7 cellular contexts compared by ENCODE assay signal in genomic region chr2:19891971-19892370, GRCh38. TPM values are rescaled to one million over a fixed set of nuclear protein-coding genes. Genes with fewer than 3 reads are reported as not detected.
DNase-seq lines count a peak whose midpoint lies in the region; ATAC-seq and TF ChIP-seq lines count a peak whose summit lies in the region.
"Not testable (repeated sequence)": the region's sequence is repeated elsewhere in the genome, so short reads cannot be mapped to it uniquely, and the experiment has no call there.

No MANE protein-coding gene starts in this region.

- not testable (repeated sequence) for H3K4me3 ChIP-seq in GM12864 (ENCODE audit: low read depth, low read length)

- not testable (repeated sequence) for TF ChIP-seq POLR2A in erythroblast (IDR thresholded peaks at IDR 0.05; ENCODE audit: low read length)

- peak; percentile 51 for DNase-seq in GM12864 (ENCODE audit: low read depth)
- DNase-seq in KBM-7: peak; percentile 94
- DNase-seq in NOMO-1 (lab: John Stamatoyannopoulos, UW; ENCODE audit: unreplicated experiment in 2 of 2): peak; percentile 86 to 90
- DNase-seq in T-helper 17 cell; activated T-cell treated with anti-CD3 and anti-CD28 coated beads, Interleukin-2, amount 50 U/mL, for 24 hours; natural killer cell treated with Interleukin-12 subunit alpha and Interleukin-12 subunit beta and Interleukin-15 and Interleukin-18, amount 100 ng/mL, for 72 hours (ENCODE audit: low spot score): not testable (repeated sequence)
- peak; percentile 9 to 11 for DNase-seq in erythroblast (lab: John Stamatoyannopoulos, UW)

- TF ChIP-seq CTCF in GM12864 (IDR thresholded peaks at IDR 0.05; ENCODE audit: low read depth, low read length, missing control alignments): not testable (repeated sequence)

- not testable (repeated sequence) for H3K9me3 Mint-ChIP-seq in activated T-cell treated with anti-CD3 and anti-CD28 coated beads, Interleukin-2, amount 50 U/mL, for 24 hours; natural killer cell treated with Interleukin-12 subunit alpha and Interleukin-12 subunit beta and Interleukin-15 and Interleukin-18, amount 100 ng/mL, for 72 hours

- H3K27me3 Mint-ChIP-seq in T-helper 17 cell; activated T-cell treated with anti-CD3 and anti-CD28 coated beads, Interleukin-2, amount 50 U/mL, for 24 hours; natural killer cell treated with Interleukin-12 subunit alpha and Interleukin-12 subunit beta and Interleukin-15 and Interleukin-18, amount 100 ng/mL, for 72 hours: not testable (repeated sequence)

- H3K4me1 Mint-ChIP-seq in T-helper 17 cell: peaks cover 28% of the 10 kb centered on the region
- peaks cover 57% of the 10 kb centered on the region for H3K4me1 Mint-ChIP-seq in activated T-cell treated with anti-CD3 and anti-CD28 coated beads, Interleukin-2, amount 50 U/mL, for 24 hours (ENCODE audit: low read depth)
- H3K4me1 Mint-ChIP-seq in natural killer cell treated with Interleukin-12 subunit alpha and Interleukin-12 subunit beta and Interleukin-15 and Interleukin-18, amount 100 ng/mL, for 72 hours (ENCODE audit: low read depth in 2 of 2): peaks cover 30 to 32% of the 10 kb centered on the region in 2 donors

- in situ Hi-C loops in KBM-7 (cut with MboI; ENCODE audit: low pct_unique_long_range_greater_than_20kb, low sequenced_read_pairs): not testable (repeated sequence)

- ATAC-seq in T-helper 17 cell: peak; percentile 32
- not testable (repeated sequence) for ATAC-seq in natural killer cell treated with Interleukin-12 subunit alpha and Interleukin-12 subunit beta and Interleukin-15 and Interleukin-18, amount 100 ng/mL, for 72 hours

- H3K9me3 ChIP-seq in T-helper 17 cell (ENCODE audit: control insufficient read depth, low read length, poor library complexity, severe bottlenecking): not testable (repeated sequence)

- H3K27ac Mint-ChIP-seq in T-helper 17 cell: peak overlapping the region; percentile 75
- peak overlapping the region; percentile 9 for H3K27ac Mint-ChIP-seq in activated T-cell treated with anti-CD3 and anti-CD28 coated beads, Interleukin-2, amount 50 U/mL, for 24 hours
- H3K27ac Mint-ChIP-seq in natural killer cell treated with Interleukin-12 subunit alpha and Interleukin-12 subunit beta and Interleukin-15 and Interleukin-18, amount 100 ng/mL, for 72 hours: not testable (repeated sequence)

- not testable (repeated sequence) for H3K36me3 Mint-ChIP-seq in T-helper 17 cell (ENCODE audit: low read depth); natural killer cell treated with Interleukin-12 subunit alpha and Interleukin-12 subunit beta and Interleukin-15 and Interleukin-18, amount 100 ng/mL, for 72 hours
- H3K36me3 Mint-ChIP-seq in activated T-cell treated with anti-CD3 and anti-CD28 coated beads, Interleukin-2, amount 50 U/mL, for 24 hours (ENCODE audit: low read depth): peaks cover 33% of the 10 kb centered on the region

- peak overlapping the region; percentile 4 for H3K4me3 Mint-ChIP-seq in T-helper 17 cell
- not testable (repeated sequence) for H3K4me3 Mint-ChIP-seq in activated T-cell treated with anti-CD3 and anti-CD28 coated beads, Interleukin-2, amount 50 U/mL, for 24 hours
- H3K4me3 Mint-ChIP-seq in natural killer cell treated with Interleukin-12 subunit alpha and Interleukin-12 subunit beta and Interleukin-15 and Interleukin-18, amount 100 ng/mL, for 72 hours: peak overlapping the region; percentile 53

RNA-seq across cellular contexts. Expression of gene TTC32, which starts 9.8 kb away (rescaled TPM):
- total RNA-seq in T-helper 17 cell: 10 to 100 TPM; 33.4 to 36.9 TPM
- total RNA-seq in natural killer cell treated with Interleukin-12 subunit alpha and Interleukin-12 subunit beta and Interleukin-15 and Interleukin-18, amount 100 ng/mL, for 72 hours: 10 to 100 TPM; 14.8 to 17.8 TPM
